1 cellular context compared by ENCODE assay signal in the genomic region with DNA sequence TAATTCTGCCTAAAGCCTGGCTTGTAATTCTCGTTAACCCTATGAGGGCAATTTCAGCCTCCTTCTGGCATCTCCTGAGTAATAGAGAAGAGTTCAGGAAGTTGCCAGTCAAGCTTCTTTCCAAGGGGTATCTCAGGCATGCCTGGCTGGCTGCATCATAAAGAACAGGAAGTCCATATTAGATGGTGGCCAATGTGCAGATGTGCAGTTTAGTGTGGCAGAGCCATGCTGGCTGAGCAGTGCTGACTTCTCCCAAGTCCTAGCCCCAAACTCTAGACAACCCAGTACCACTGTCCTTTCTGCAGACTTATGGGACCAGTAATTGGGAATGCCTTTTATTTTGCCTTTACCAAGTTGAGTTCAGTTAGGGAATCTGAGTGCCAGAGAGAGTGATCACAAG.
TF ChIP-seq lines count a peak whose summit lies in the region.

No MANE protein-coding gene starts in this region.

TF ChIP-seq in H1, 55 proteins besides CTCF, POLR2A, EP300 and RAD21:
- no peak for TF ChIP-seq JUND (IDR thresholded peaks at IDR 0.05; ENCODE audit: low read length)
- no peak for TF ChIP-seq BACH1 (IDR thresholded peaks at IDR 0.05; ENCODE audit: low read length)
- TF ChIP-seq, protein P1, sequence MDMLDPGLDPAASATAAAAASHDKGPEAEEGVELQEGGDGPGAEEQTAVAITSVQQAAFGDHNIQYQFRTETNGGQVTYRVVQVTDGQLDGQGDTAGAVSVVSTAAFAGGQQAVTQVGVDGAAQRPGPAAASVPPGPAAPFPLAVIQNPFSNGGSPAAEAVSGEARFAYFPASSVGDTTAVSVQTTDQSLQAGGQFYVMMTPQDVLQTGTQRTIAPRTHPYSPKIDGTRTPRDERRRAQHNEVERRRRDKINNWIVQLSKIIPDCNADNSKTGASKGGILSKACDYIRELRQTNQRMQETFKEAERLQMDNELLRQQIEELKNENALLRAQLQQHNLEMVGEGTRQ (IDR thresholded peaks at IDR 0.05; ENCODE audit: low read length): no peak
- TF ChIP-seq CREB1 (IDR thresholded peaks at IDR 0.05): no peak
